ENCODE assay signal across 17 cellular contexts in genomic region chr10:3756360-3756740, GRCh38. TPM values are rescaled to one million over a fixed set of nuclear protein-coding genes. Genes with fewer than 3 reads are reported as not detected.
DNase-seq lines count a peak whose midpoint lies in the region; ATAC-seq, FAIRE-seq and TF ChIP-seq lines count a peak whose summit lies in the region.
"Had no signal": no experiment of that assay in that cellular context is flagged by ENCODE, and none has a peak within 500 bp of the region (broad histone marks: within the 10 kb centered on the region; RNA-seq: fewer than 3 reads in every experiment).

No MANE protein-coding gene starts in this region.

- intact Hi-C loops in Caco-2 (cut with micrococcal nuclease; ENCODE audit: unreplicated experiment) = no loop called here

- no peaks in the 10 kb centered on the region for H3K36me3 ChIP-seq in Caco-2 (ENCODE audit: control insufficient read depth, insufficient read depth, low read length)

- peaks cover 71% of the 10 kb centered on the region for H3K4me1 ChIP-seq in Caco-2

- ATAC-seq in activated CD8-positive, alpha-beta memory T cell treated with anti-CD3 and anti-CD28 coated beads, Interleukin-2, amount 10 ng/mL, durations not matched to agents 7 days and 5 days = no peak
- no peak for ATAC-seq in activated T-helper 17 cell treated with anti-CD3 and anti-CD28 coated beads, Interleukin-2, amount 50 U/mL, for 72 hours (replicated peaks)
- ATAC-seq: WTC11 had no signal

- no TSS peak for BruUV-seq in Caco-2 (replicated peaks; lab: Mats Ljungman, UMichigan)

- peak overlapping the region; percentile 99 for H3K27ac Mint-ChIP-seq in activated CD8-positive, alpha-beta memory T cell treated with anti-CD3 and anti-CD28 coated beads, Interleukin-2, amount 10 ng/mL, durations not matched to agents 7 days and 5 days
- peak overlapping the region; percentile 91 for H3K27ac Mint-ChIP-seq in Caco-2 (ENCODE audit: unreplicated experiment)
- peak overlapping the region; percentile 100 for H3K27ac Mint-ChIP-seq in activated T-helper 17 cell treated with anti-CD3 and anti-CD28 coated beads, Interleukin-2, amount 50 U/mL, for 72 hours
- H3K27ac Mint-ChIP-seq in osteocyte (ENCODE audit: unreplicated experiment) = no peak overlapping the region
- H3K27ac Mint-ChIP-seq: WTC11 had no signal

- no peak for FAIRE-seq in HTR-8/SVneo (lab: Jason Lieb, UNC)

- H3K27me3 ChIP-seq in Caco-2 (replicated peaks; ENCODE audit: control insufficient read depth, insufficient read depth, low read length) = no peaks in the 10 kb centered on the region

- CTCF ChIA-PET in activated CD8-positive, alpha-beta memory T cell treated with anti-CD3 and anti-CD28 coated beads, Interleukin-2, amount 10 ng/mL, durations not matched to agents 7 days and 5 days (lab: Charles Lee) = interaction anchor here (0.9 to 3.0 kb wide), 2 partner anchors 15 to 25 kb away, joined by 3 to 23 read pairs; no protein-coding TSS in a partner anchor
- CTCF ChIA-PET in Caco-2 (lab: Charles Lee) = interaction anchor here (0.5 kb wide), 1 partner anchor 253 kb away, joined by 3 read pairs; no protein-coding TSS in a partner anchor

- no peak overlapping the region for H3K4me3 ChIP-seq in Caco-2 (ENCODE audit: low read depth, low read length)
- H3K4me3 ChIP-seq: skin epidermis had no signal

- TF ChIP-seq CTCF in Caco-2 (IDR thresholded peaks at IDR 0.05; ENCODE audit: insufficient read depth in 1 of 2, low read depth in 1 of 2, low read length in 1 of 2, severe bottlenecking in 1 of 2, unreplicated experiment in 1 of 2) (no peak), osteocyte (IDR thresholded peaks at IDR 0.05) (no peak)

- no peak for DNase-seq in activated CD8-positive, alpha-beta memory T cell treated with anti-CD3 and anti-CD28 coated beads, Interleukin-2, amount 10 ng/mL, durations not matched to agents 7 days and 5 days
- DNase-seq in activated CD8-positive, alpha-beta memory T cell treated with anti-CD3 and anti-CD28 coated beads, Interleukin-2, amount 50 U/mL, for 4 hours = no peak
- DNase-seq in Caco-2 (no peak), osteocyte (ENCODE audit: extremely low spot score, unreplicated experiment) (peak; percentile 17), RKO (ENCODE audit: low spot score) (no peak), HTR-8/SVneo (ENCODE audit: insufficient read length, low spot score) (no peak), DMS114 treated with DMSO at 0.1 percent for 48 hours (lab: John Stamatoyannopoulos, UW; ENCODE audit: unreplicated experiment) (no peak)
- DNase-seq: ACHN; activated T-cell treated with anti-CD3 and anti-CD28 coated beads for 4 hours; amniotic stem cell; NCI-H1092; posterior cingulate gyrus; RPMI8226; stimulated activated naive CD4-positive, alpha-beta T cell had no signal

- peaks cover 8% of the 10 kb centered on the region for H3K36me3 Mint-ChIP-seq in activated CD8-positive, alpha-beta memory T cell treated with anti-CD3 and anti-CD28 coated beads, Interleukin-2, amount 10 ng/mL, durations not matched to agents 7 days and 5 days
- H3K36me3 Mint-ChIP-seq in Caco-2 (ENCODE audit: insufficient read depth, unreplicated experiment) = no peaks in the 10 kb centered on the region
- H3K36me3 Mint-ChIP-seq in activated T-helper 17 cell treated with anti-CD3 and anti-CD28 coated beads, Interleukin-2, amount 50 U/mL, for 72 hours (ENCODE audit: low read depth) = peaks cover 9% of the 10 kb centered on the region
- H3K36me3 Mint-ChIP-seq in osteocyte (ENCODE audit: unreplicated experiment) = no peaks in the 10 kb centered on the region
- H3K36me3 Mint-ChIP-seq: WTC11 had no signal

- H3K9me3 Mint-ChIP-seq in activated CD8-positive, alpha-beta memory T cell treated with anti-CD3 and anti-CD28 coated beads, Interleukin-2, amount 10 ng/mL, durations not matched to agents 7 days and 5 days (ENCODE audit: low read depth) = peaks cover 3% of the 10 kb centered on the region
- no peaks in the 10 kb centered on the region for H3K9me3 Mint-ChIP-seq in Caco-2 (ENCODE audit: unreplicated experiment)
- peaks cover 3% of the 10 kb centered on the region for H3K9me3 Mint-ChIP-seq in activated T-helper 17 cell treated with anti-CD3 and anti-CD28 coated beads, Interleukin-2, amount 50 U/mL, for 72 hours
- H3K9me3 Mint-ChIP-seq in osteocyte (ENCODE audit: unreplicated experiment) = no peaks in the 10 kb centered on the region
- H3K9me3 Mint-ChIP-seq: WTC11 had no signal

- H3K4me3 Mint-ChIP-seq in activated CD8-positive, alpha-beta memory T cell treated with anti-CD3 and anti-CD28 coated beads, Interleukin-2, amount 10 ng/mL, durations not matched to agents 7 days and 5 days = no peak overlapping the region
- peak overlapping the region; percentile 5 for H3K4me3 Mint-ChIP-seq in Caco-2 (ENCODE audit: unreplicated experiment)
- H3K4me3 Mint-ChIP-seq in activated T-helper 17 cell treated with anti-CD3 and anti-CD28 coated beads, Interleukin-2, amount 50 U/mL, for 72 hours = peak overlapping the region; percentile 91
- H3K4me3 Mint-ChIP-seq in osteocyte (ENCODE audit: unreplicated experiment) = no peak overlapping the region
- H3K4me3 Mint-ChIP-seq: WTC11 had no signal

- POLR2A ChIA-PET in Caco-2 (lab: Charles Lee) = interaction anchor here (1.2 to 1.4 kb wide), 3 partner anchors 21 to 53 kb away, joined by 4 to 14 read pairs (median 6); partner anchors contain the start of gene KLF6

- no peaks in the 10 kb centered on the region for H3K27me3 Mint-ChIP-seq in activated CD8-positive, alpha-beta memory T cell treated with anti-CD3 and anti-CD28 coated beads, Interleukin-2, amount 10 ng/mL, durations not matched to agents 7 days and 5 days
- H3K27me3 Mint-ChIP-seq in Caco-2 (ENCODE audit: insufficient read depth, unreplicated experiment) = no peaks in the 10 kb centered on the region
- H3K27me3 Mint-ChIP-seq in activated T-helper 17 cell treated with anti-CD3 and anti-CD28 coated beads, Interleukin-2, amount 50 U/mL, for 72 hours = no peaks in the 10 kb centered on the region
- H3K27me3 Mint-ChIP-seq in osteocyte (ENCODE audit: unreplicated experiment) = no peaks in the 10 kb centered on the region

- peaks cover 64% of the 10 kb centered on the region for H3K4me1 Mint-ChIP-seq in activated CD8-positive, alpha-beta memory T cell treated with anti-CD3 and anti-CD28 coated beads, Interleukin-2, amount 10 ng/mL, durations not matched to agents 7 days and 5 days
- peaks cover 59% of the 10 kb centered on the region for H3K4me1 Mint-ChIP-seq in Caco-2 (ENCODE audit: low read depth, unreplicated experiment)
- H3K4me1 Mint-ChIP-seq in activated T-helper 17 cell treated with anti-CD3 and anti-CD28 coated beads, Interleukin-2, amount 50 U/mL, for 72 hours = peaks cover 42% of the 10 kb centered on the region
- peaks cover 7% of the 10 kb centered on the region for H3K4me1 Mint-ChIP-seq in osteocyte (ENCODE audit: unreplicated experiment)

- H3K9me3 ChIP-seq in Caco-2 = no peaks in the 10 kb centered on the region

RNA-seq across cellular contexts. Expression of gene KLF6, which starts 28.7 kb away (rescaled TPM):
- total RNA-seq in activated CD8-positive, alpha-beta memory T cell treated with anti-CD3 and anti-CD28 coated beads, Interleukin-2, amount 10 ng/mL, durations not matched to agents 7 days and 5 days = 100 to 1,000 TPM; 149 to 208 TPM
- total RNA-seq in Caco-2 (2022) (78.5 and 84.5 TPM in 2 replicates), osteocyte (263 and 341 TPM in 2 replicates)
- 100 to 1,000 TPM; 163 to 201 TPM for total RNA-seq in activated T-helper 17 cell treated with anti-CD3 and anti-CD28 coated beads, Interleukin-2, amount 50 U/mL, for 72 hours

Comparison
In these comparisons a context has a peak if more than half of its experiments do, and no peak if none do; other contexts are left out.
1. H3K4me3 Mint-ChIP-seq: peak in Caco-2 (single experiment) and activated T-helper 17 cell treated with anti-CD3 and anti-CD28 coated beads, Interleukin-2, amount 50 U/mL, for 72 hours (single experiment); none in activated CD8-positive, alpha-beta memory T cell treated with anti-CD3 and anti-CD28 coated beads, Interleukin-2, amount 10 ng/mL, durations not matched to agents 7 days and 5 days (single experiment) and osteocyte (single experiment).